33 cellular contexts compared by ENCODE assay signal in genomic region chr4:59685626-59686025, GRCh38.
"Had no signal": no experiment of that assay in that cellular context is flagged by ENCODE, and none has a peak within 500 bp of the region (broad histone marks: within the 10 kb centered on the region; RNA-seq: fewer than 3 reads in every experiment).

No MANE protein-coding gene starts in this region.

- H3K4me3 Mint-ChIP-seq: activated B cell treated with CpG ODN at 0.5 μM for 24 hours; activated CD8-positive, alpha-beta T cell treated with anti-CD3 and anti-CD28 coated beads for 36 hours; activated naive CD4-positive, alpha-beta T cell treated with anti-CD3 and anti-CD28 coated beads, Interleukin-2, amount 10 ng/mL, durations not matched to agents 7 days and 5 days; activated naive CD8-positive, alpha-beta T cell treated with anti-CD3 and anti-CD28 coated beads, Interleukin-2, amount 10 ng/mL, durations not matched to agents 7 days and 5 days; activated T-cell treated with anti-CD3 and anti-CD28 coated beads, Interleukin-2, amount 50 U/mL, for 4 hours; central memory CD8-positive, alpha-beta T cell; effector memory CD8-positive, alpha-beta T cell; T-helper 17 cell; T-helper 2 cell treated with Interferon-gamma antibody and Interleukin-4, amounts not matched to agents 5 μg/mL and 100 μg/mL, for 36 hours had no signal

- H3K4me1 ChIP-seq: esophagus muscularis mucosa, foreskin keratinocyte, gastrocnemius medialis, heart left ventricle had no signal

- H3K4me1 Mint-ChIP-seq: activated B cell treated with CpG ODN at 0.5 μM for 24 hours; activated naive CD4-positive, alpha-beta T cell treated with anti-CD3 and anti-CD28 coated beads, Interleukin-2, amount 10 ng/mL, durations not matched to agents 7 days and 5 days; activated naive CD8-positive, alpha-beta T cell treated with anti-CD3 and anti-CD28 coated beads, Interleukin-2, amount 10 ng/mL, durations not matched to agents 7 days and 5 days; central memory CD8-positive, alpha-beta T cell; T-helper 17 cell had no signal

- H3K4me3 ChIP-seq: esophagus muscularis mucosa, gastrocnemius medialis, heart left ventricle had no signal

- ATAC-seq: activated CD4-positive, CD25-positive, alpha-beta regulatory T cell treated with anti-CD3 and anti-CD28 coated beads, Interleukin-2, amount 50 U/mL, for 24 hours; activated CD8-positive, alpha-beta T cell treated with anti-CD3 and anti-CD28 coated beads for 36 hours; activated naive CD4-positive, alpha-beta T cell treated with anti-CD3 and anti-CD28 coated beads, Interleukin-2, amount 50 U/mL, for 72 hours; activated T-cell treated with anti-CD3 and anti-CD28 coated beads, Interleukin-2, amount 50 U/mL, for 4 hours; effector memory CD8-positive, alpha-beta T cell; foreskin keratinocyte; gastrocnemius medialis; heart left ventricle; T-helper 17 cell had no signal

- H3K27me3 Mint-ChIP-seq: activated B cell treated with CpG ODN at 0.5 μM for 24 hours; activated CD8-positive, alpha-beta T cell treated with anti-CD3 and anti-CD28 coated beads for 36 hours; activated naive CD4-positive, alpha-beta T cell treated with anti-CD3 and anti-CD28 coated beads, Interleukin-2, amount 10 ng/mL, durations not matched to agents 7 days and 5 days; activated naive CD8-positive, alpha-beta T cell treated with anti-CD3 and anti-CD28 coated beads, Interleukin-2, amount 10 ng/mL, durations not matched to agents 7 days and 5 days; central memory CD8-positive, alpha-beta T cell; effector memory CD8-positive, alpha-beta T cell; T-helper 17 cell had no signal

- H3K9me3 ChIP-seq: esophagus muscularis mucosa, gastrocnemius medialis had no signal

- H3K36me3 Mint-ChIP-seq: activated naive CD4-positive, alpha-beta T cell treated with anti-CD3 and anti-CD28 coated beads, Interleukin-2, amount 10 ng/mL, durations not matched to agents 7 days and 5 days; activated naive CD4-positive, alpha-beta T cell treated with anti-CD3 and anti-CD28 coated beads, Interleukin-2, amount 50 U/mL, for 72 hours; activated naive CD8-positive, alpha-beta T cell treated with anti-CD3 and anti-CD28 coated beads, Interleukin-2, amount 10 ng/mL, durations not matched to agents 7 days and 5 days had no signal

- H3K27ac ChIP-seq: brain microvascular endothelial cell, esophagus muscularis mucosa, foreskin keratinocyte, gastrocnemius medialis, heart left ventricle, WERI-Rb-1 had no signal

- DNase-seq: activated B cell treated with CpG ODN at 0.5 μM for 24 hours; activated CD4-positive, alpha-beta T cell treated with anti-CD3 and anti-CD28 coated beads for 48 hours; activated CD4-positive, alpha-beta T cell treated with anti-CD3 and anti-CD28 coated beads, Interleukin-2, amount 50 U/mL, for 1 hour; activated CD4-positive, alpha-beta T cell treated with anti-CD3 and anti-CD28 coated beads, Interleukin-2, amount 50 U/mL, for 48 hours; activated CD8-positive, alpha-beta memory T cell treated with anti-CD3 and anti-CD28 coated beads for 24 hours; activated CD8-positive, alpha-beta T cell treated with anti-CD3 and anti-CD28 coated beads for 36 hours; activated gamma-delta T cell; activated naive CD4-positive, alpha-beta T cell; activated naive CD4-positive, alpha-beta T cell treated with anti-CD3 and anti-CD28 coated beads, Interleukin-2, amount 10 ng/mL, durations not matched to agents 7 days and 5 days; activated naive CD8-positive, alpha-beta T cell treated with anti-CD3 and anti-CD28 coated beads, Interleukin-2, amount 10 ng/mL, durations not matched to agents 7 days and 5 days; activated T-cell treated with anti-CD3 and anti-CD28 coated beads, Interleukin-2, amount 50 U/mL, for 4 hours; amniotic stem cell; anterior cingulate cortex; brain microvascular endothelial cell; cortex of kidney; dermis blood vessel endothelial cell; effector CD4-positive, alpha-beta T cell; effector memory CD8-positive, alpha-beta T cell; erythroblast; foreskin keratinocyte; gastrocnemius medialis; glutamatergic neuron; heart left ventricle; T-helper 1 cell; T-helper 17 cell; T1000; WERI-Rb-1 had no signal

- H3K27ac Mint-ChIP-seq: activated B cell treated with CpG ODN at 0.5 μM for 24 hours; activated CD8-positive, alpha-beta T cell treated with anti-CD3 and anti-CD28 coated beads for 36 hours; activated naive CD4-positive, alpha-beta T cell treated with anti-CD3 and anti-CD28 coated beads, Interleukin-2, amount 10 ng/mL, durations not matched to agents 7 days and 5 days; activated naive CD4-positive, alpha-beta T cell treated with anti-CD3 and anti-CD28 coated beads, Interleukin-2, amount 50 U/mL, for 72 hours; activated naive CD8-positive, alpha-beta T cell treated with anti-CD3 and anti-CD28 coated beads, Interleukin-2, amount 10 ng/mL, durations not matched to agents 7 days and 5 days; activated T-helper 2 cell treated with anti-CD3 and anti-CD28 coated beads, Interferon-gamma antibody, Interleukin-2, Interleukin-4, amounts not matched to agents 10 μg/mL and 5 μg/mL and 100 μg/mL, durations not matched to agents 14 hours and 24 hours and 36 hours; effector memory CD8-positive, alpha-beta T cell; T-helper 17 cell; T-helper 2 cell treated with Interferon-gamma antibody and Interleukin-4, amounts not matched to agents 5 μg/mL and 100 μg/mL, for 36 hours had no signal

- H3K27me3 ChIP-seq: brain microvascular endothelial cell, esophagus muscularis mucosa, foreskin keratinocyte, gastrocnemius medialis, heart left ventricle had no signal

- H3K36me3 ChIP-seq: brain microvascular endothelial cell, esophagus muscularis mucosa, gastrocnemius medialis, heart left ventricle, WERI-Rb-1 had no signal
